In the genomic region with DNA sequence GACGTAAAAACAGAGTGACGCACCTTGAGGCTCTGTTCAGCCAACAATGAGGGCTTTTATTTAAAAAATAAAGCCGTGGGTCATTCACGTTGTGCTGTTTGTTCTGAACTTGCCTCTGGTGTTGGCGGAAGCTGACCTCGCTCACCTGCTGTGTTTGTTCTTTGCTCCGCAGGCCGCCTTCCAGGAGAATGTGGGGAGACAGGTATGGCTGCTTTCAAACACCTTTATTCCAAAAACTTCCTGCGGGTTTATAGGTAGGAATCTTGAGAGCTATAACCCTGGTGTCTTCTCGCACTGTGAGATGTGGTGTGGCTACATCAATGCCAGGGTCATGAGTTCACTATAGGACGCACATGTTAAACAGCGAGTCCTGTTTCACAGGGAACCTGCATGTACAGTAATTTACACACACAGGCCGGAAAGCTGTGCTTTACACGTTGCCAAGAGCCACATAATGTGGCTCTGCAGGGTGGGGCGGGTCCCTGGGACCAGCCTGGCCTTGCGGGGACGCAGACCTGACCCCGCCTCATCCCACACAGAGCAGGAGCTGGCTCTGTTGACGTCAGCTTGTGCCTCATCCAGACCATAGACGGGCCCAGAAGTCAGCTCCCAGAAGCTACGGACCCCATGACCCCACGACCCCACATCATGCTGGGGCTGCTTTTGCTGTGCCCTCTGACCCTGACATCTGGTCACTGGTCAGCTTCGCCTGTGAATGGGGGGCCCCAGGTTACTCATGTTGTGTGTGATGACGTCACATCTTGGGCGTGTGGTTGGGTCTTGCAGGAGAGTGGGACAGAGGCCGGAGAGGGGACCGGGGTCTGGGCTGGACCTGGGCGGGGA, we compare ENCODE assay signal across 13 cellular contexts. TPM values are rescaled to one million over a fixed set of nuclear protein-coding genes. Genes with fewer than 3 reads are reported as not detected.
DNase-seq lines count a peak whose midpoint lies in the region; ATAC-seq and TF ChIP-seq lines count a peak whose summit lies in the region.
"Had no signal": no experiment of that assay in that cellular context is flagged by ENCODE, and none has a peak within 500 bp of the region (broad histone marks: within the 10 kb centered on the region; RNA-seq: fewer than 3 reads in every experiment).

No MANE protein-coding gene starts in this region.

- peaks cover 0 to 5% of the 10 kb centered on the region in 2 experiments; a peak in 1 of 4 replicates for H3K36me3 ChIP-seq in HCT116 (ENCODE audit: control insufficient read depth in 1 of 2, insufficient read depth in 2 of 2, low read length in 2 of 2)
- no peaks in the 10 kb centered on the region; the same call in 1 of the 2 replicates for H3K36me3 ChIP-seq in RWPE2 (ENCODE audit: low read depth)

- peaks cover 9 to 20% (median 12%) of the 10 kb centered on the region in 3 donors for H3K27me3 Mint-ChIP-seq in immature natural killer cell (ENCODE audit: low read depth in 3 of 3)
- H3K27me3 Mint-ChIP-seq: activated CD4-positive, alpha-beta T cell treated with anti-CD3 and anti-CD28 coated beads, Interleukin-2, amount 10 ng/mL, durations not matched to agents 7 days and 5 days; activated naive CD8-positive, alpha-beta T cell; stimulated activated naive CD8-positive, alpha-beta T cell treated with anti-CD3 and anti-CD28 coated beads, Interleukin-15, Interleukin-2, amounts not matched to agents 100 ng/mL and 50 ng/mL, for 24 hours had no signal

- H3K79me2 ChIP-seq in HCT116 (ENCODE audit: insufficient read depth, low read length) = peaks cover 8% of the 10 kb centered on the region; the same call in 1 of the 2 replicates

- TF ChIP-seq RAD21 in HCT116 (IDR thresholded peaks at IDR 0.05; ENCODE audit: low read depth) = no peak

- H3K9ac ChIP-seq in HCT116 (ENCODE audit: low read length) = no peak overlapping the region

- 0 out of 2 replicates have a peak overlapping the region, but pooled peaks have one; percentile 1 for H3K4me2 ChIP-seq in HCT116 (ENCODE audit: low read length)

- no peaks in the 10 kb centered on the region for H3K9me3 ChIP-seq in HCT116 (ENCODE audit: control insufficient read depth in 1 of 2, insufficient read depth in 1 of 2, low read depth in 1 of 2, low read length in 2 of 2)
- H3K9me3 ChIP-seq in RWPE2 (ENCODE audit: severe bottlenecking) = no peaks in the 10 kb centered on the region

- H3K36me3 Mint-ChIP-seq in immature natural killer cell = peaks cover 12 to 40% (median 35%) of the 10 kb centered on the region in 3 donors

- POLR2A ChIA-PET in HCT116 (lab: Charles Lee) = no interaction called here

- H3K4me1 ChIP-seq in HCT116 (ENCODE audit: control insufficient read depth in 1 of 2, insufficient read depth in 2 of 2, low read length in 2 of 2) = peaks cover 21 to 34% of the 10 kb centered on the region in 2 experiments
- peaks cover 20% of the 10 kb centered on the region for H3K4me1 ChIP-seq in RWPE2 (ENCODE audit: insufficient read depth, poor library complexity, severe bottlenecking)

- no peaks in the 10 kb centered on the region for H3K9me2 ChIP-seq in HCT116 (ENCODE audit: insufficient read depth)

- no TSS peak for BruUV-seq in HCT116 (replicated peaks; lab: Mats Ljungman, UMichigan)

- H3K27ac Mint-ChIP-seq in immature natural killer cell = peak overlapping the region in 4 of 6 donors; percentile 46 to 82 (median 56)
- H3K27ac Mint-ChIP-seq: activated CD4-positive, alpha-beta T cell treated with anti-CD3 and anti-CD28 coated beads, Interleukin-2, amount 10 ng/mL, durations not matched to agents 7 days and 5 days; activated naive CD8-positive, alpha-beta T cell had no signal

- peak; percentile 16 for DNase-seq in HCT116 (ENCODE audit: low read depth, low spot score)
- no peak for DNase-seq in RWPE2 (ENCODE audit: low spot score)
- DNase-seq in immature natural killer cell = no peak
- DNase-seq in renal cortical epithelial cell (ENCODE audit: low read depth) = peak; percentile 17
- no peak for DNase-seq in NOMO-1 treated with dmso at 0.1 percent for 144 hours (lab: John Stamatoyannopoulos, UW; ENCODE audit: unreplicated experiment)
- no peak for DNase-seq in mesenteric fat pad (ENCODE audit: low spot score)
- no peak for DNase-seq in dermis blood vessel endothelial cell
- DNase-seq: activated CD4-positive, alpha-beta T cell treated with anti-CD3 and anti-CD28 coated beads, Interleukin-2, amount 10 ng/mL, durations not matched to agents 7 days and 5 days; NCI-H1105 treated with DMSO at 0.1 percent for 48 hours had no signal

- no peak overlapping the region for H3K4me3 Mint-ChIP-seq in immature natural killer cell
- H3K4me3 Mint-ChIP-seq: activated CD4-positive, alpha-beta T cell treated with anti-CD3 and anti-CD28 coated beads, Interleukin-2, amount 10 ng/mL, durations not matched to agents 7 days and 5 days; activated naive CD8-positive, alpha-beta T cell; stimulated activated naive CD8-positive, alpha-beta T cell treated with anti-CD3 and anti-CD28 coated beads, Interleukin-15, Interleukin-2, amounts not matched to agents 100 ng/mL and 50 ng/mL, for 24 hours had no signal

- intact Hi-C loops in HCT116 (cut with micrococcal nuclease) = no loop called here

- CTCF ChIA-PET in HCT116 (lab: Charles Lee) = no interaction called here

- ATAC-seq in HCT116 = peak; percentile 51
- no peak for ATAC-seq in RWPE2 (ENCODE audit: low read depth)
- ATAC-seq in HG02678 (IDR thresholded peaks at IDR 0.05; ENCODE audit: unreplicated experiment) = no peak

- RAD21 ChIA-PET in HCT116 (lab: Charles Lee; ENCODE audit: low non-redundant PET in 1 of 2, low total read pairs in 2 of 2, uncharacterized antibody in 2 of 2, unreplicated experiment in 2 of 2) = no interaction called here

- H3K9me3 Mint-ChIP-seq in immature natural killer cell = peaks cover 0 to 2% (median 0%) of the 10 kb centered on the region in 6 donors
- H3K9me3 Mint-ChIP-seq: activated CD4-positive, alpha-beta T cell treated with anti-CD3 and anti-CD28 coated beads, Interleukin-2, amount 10 ng/mL, durations not matched to agents 7 days and 5 days; stimulated activated naive CD8-positive, alpha-beta T cell treated with anti-CD3 and anti-CD28 coated beads, Interleukin-15, Interleukin-2, amounts not matched to agents 100 ng/mL and 50 ng/mL, for 24 hours had no signal

- H3K27me3 ChIP-seq in HCT116 (ENCODE audit: insufficient read depth, low read length) (no peaks in the 10 kb centered on the region), RWPE2 (ENCODE audit: insufficient read depth, poor library complexity, severe bottlenecking) (no peaks in the 10 kb centered on the region)

- H3K4me1 Mint-ChIP-seq in immature natural killer cell = peaks cover 59 to 64% of the 10 kb centered on the region in 2 donors

- H2AFZ ChIP-seq in HCT116 (ENCODE audit: low read depth, low read length, poor library complexity, severe bottlenecking) = no peak overlapping the region

- no peak for TF ChIP-seq CTCF in HCT116 (IDR thresholded peaks at IDR 0.05 in 2 of 3, conservative IDR thresholded peaks at IDR 0.05 in 1 of 3; ENCODE audit: borderline replicate concordance in 1 of 3, insufficient read depth in 1 of 3, low read depth in 2 of 3, low read length in 2 of 3)
- TF ChIP-seq CTCF in RWPE2 (IDR thresholded peaks at IDR 0.05; ENCODE audit: poor library complexity, severe bottlenecking) = no peak

- H3K27ac ChIP-seq in HCT116 (ENCODE audit: low read depth, low read length) = peak overlapping the region; percentile 57
- H3K27ac ChIP-seq in RWPE2 (ENCODE audit: poor library complexity, severe bottlenecking) = peak overlapping the region; percentile 32

- H3K4me3 ChIP-seq in HCT116 (replicated peaks in 1 of 2; ENCODE audit: low read depth in 1 of 2, low read length in 2 of 2) = no peak overlapping the region
- no peak overlapping the region for H3K4me3 ChIP-seq in RWPE2 (ENCODE audit: severe bottlenecking)

- no peak for TF ChIP-seq POLR2A in HCT116 (IDR thresholded peaks at IDR 0.05; ENCODE audit: borderline replicate concordance, extremely low read depth, insufficient read depth, insufficient read length)

- H4K20me1 ChIP-seq in HCT116 (ENCODE audit: insufficient read depth) = 0 out of 2 replicates have a peak, but pooled peaks cover 3% of the 10 kb centered on the region

TF ChIP-seq in HCT116, 20 proteins besides CTCF, POLR2A, EP300 and RAD21:
- TF ChIP-seq SP1 (IDR thresholded peaks at IDR 0.05; ENCODE audit: low read depth) = peak; percentile 61
- no peak; the same call in 1 of the 2 replicates for TF ChIP-seq JUND (IDR thresholded peaks at IDR 0.05)
- no peak for TF ChIP-seq EGR1 (IDR thresholded peaks at IDR 0.05; ENCODE audit: low read depth)
- no peak for TF ChIP-seq EZH2 (IDR thresholded peaks at IDR 0.05)
- no peak for TF ChIP-seq FOSL1 (IDR thresholded peaks at IDR 0.05; ENCODE audit: low read depth)

RNA-seq across cellular contexts. Expression of a gene that starts 49.9 kb away (rescaled TPM):
- total RNA-seq in HCT116 (2021; ENCODE audit: unreplicated experiment) (not detected), renal cortical epithelial cell (not detected in 2 replicates), mesenteric fat pad (0.26 TPM), dermis blood vessel endothelial cell (0.05 TPM in 1 of 2 replicates, not detected in the other)
- polyA plus RNA-seq in HCT116 (2012) = 0.04 and 0.05 TPM in 2 replicates
- polyA plus RNA-seq in immature natural killer cell = under 1 TPM in 1 of 3 donors, not detected in 2; 0.11 TPM
- total RNA-seq: activated CD4-positive, alpha-beta T cell treated with anti-CD3 and anti-CD28 coated beads, Interleukin-2, amount 10 ng/mL, durations not matched to agents 7 days and 5 days; Daoy had no signal

Comparison
In these comparisons a context has a peak if more than half of its experiments do, and no peak if none do; other contexts are left out.
1. DNase-seq: peak in HCT116 (single experiment) and renal cortical epithelial cell (single experiment); none in RWPE2 (single experiment), immature natural killer cell (0 of 3), NOMO-1 treated with dmso at 0.1 percent for 144 hours (single experiment), mesenteric fat pad (single experiment) and dermis blood vessel endothelial cell (single experiment).